ENCODE assay signal across 21 cellular contexts in genomic region chr12:62301080-62301798, GRCh38. TPM values are rescaled to one million over a fixed set of nuclear protein-coding genes. Genes with fewer than 3 reads are reported as not detected.
A peak's percentile ranks its signal among the peaks of the same experiment; 100 is the strongest.
DNase-seq lines count a peak whose midpoint lies in the region; ATAC-seq and TF ChIP-seq lines count a peak whose summit lies in the region.
"Had no signal": no experiment of that assay in that cellular context is flagged by ENCODE, and none has a peak within 500 bp of the region (broad histone marks: within the 10 kb centered on the region; RNA-seq: fewer than 3 reads in every experiment).

No MANE protein-coding gene starts in this region.

- H3K4me1 Mint-ChIP-seq in stimulated activated naive CD8-positive, alpha-beta T cell treated with anti-CD3 and anti-CD28 coated beads, Interleukin-15, amount 100 ng/mL, for 72 hours = peaks cover 57% of the 10 kb centered on the region
- H3K4me1 Mint-ChIP-seq in T-cell (peaks cover 57 to 73% (median 70%) of the 10 kb centered on the region in 3 donors), endodermal cell (peaks cover 14% of the 10 kb centered on the region)
- H3K4me1 Mint-ChIP-seq in stimulated activated naive B cell treated with anti-CD40 and anti-IgM and Interleukin-4, amounts not matched to agents 10 μg/mL and 1 μg/mL and 100 μg/mL, for 72 hours = peaks cover 28 to 41% of the 10 kb centered on the region in 2 donors
- H3K4me1 Mint-ChIP-seq: neural progenitor cell had no signal

- no peak for TF ChIP-seq CTCF in endodermal cell (conservative IDR thresholded peaks at IDR 0.05)

- POLR2A ChIA-PET in T-cell (lab: Charles Lee) = no interaction called here

- CTCF ChIA-PET in T-cell (lab: Charles Lee) = no interaction called here

- ATAC-seq in stimulated activated naive CD8-positive, alpha-beta T cell treated with anti-CD3 and anti-CD28 coated beads, Interleukin-15, amount 100 ng/mL, for 72 hours = peak; percentile 59
- ATAC-seq in stimulated activated naive CD8-positive, alpha-beta T cell treated with anti-CD3 and anti-CD28 coated beads, Interleukin-15, Interleukin-2, amounts not matched to agents 100 U/mL and 50 U/mL, for 24 hours = no peak
- ATAC-seq in HG02610 (IDR thresholded peaks at IDR 0.05; ENCODE audit: unreplicated experiment) (peak; percentile 41), T-cell (replicated peaks in 1 of 4) (peak in 1 of 4 experiments; percentile 24)
- peak; percentile 65 to 72 for ATAC-seq in stimulated activated naive B cell treated with anti-CD40 and anti-IgM and Interleukin-4, amounts not matched to agents 10 μg/mL and 1 μg/mL and 100 μg/mL, for 72 hours (replicated peaks)

- peaks cover 3% of the 10 kb centered on the region for H3K4me1 ChIP-seq in endodermal cell (ENCODE audit: control insufficient read depth, insufficient read depth, low read length)
- H3K4me1 ChIP-seq: neural progenitor cell had no signal

- no peak overlapping the region for H3K4me3 ChIP-seq in endodermal cell (ENCODE audit: low read length)
- H3K4me3 ChIP-seq: neural progenitor cell, skin epidermis had no signal

- peaks cover 85% of the 10 kb centered on the region for H3K36me3 Mint-ChIP-seq in T-cell
- H3K36me3 Mint-ChIP-seq in stimulated activated naive B cell treated with anti-CD40 and anti-IgM and Interleukin-4, amounts not matched to agents 10 μg/mL and 1 μg/mL and 100 μg/mL, for 72 hours = peaks cover 55 to 67% of the 10 kb centered on the region in 2 donors
- peaks cover 50% of the 10 kb centered on the region for H3K36me3 Mint-ChIP-seq in endodermal cell (ENCODE audit: low read depth)

- peaks cover 37% of the 10 kb centered on the region for H3K36me3 ChIP-seq in endodermal cell (ENCODE audit: control insufficient read depth, insufficient read depth, low read length)

- WGBS in endodermal cell (ENCODE audit: insufficient coverage in 1 of 2, insufficient read length in 1 of 2), 2 experiments = 99 to 100% methylated on average over 2 to 5 of the region's 6 CpGs

- no peaks in the 10 kb centered on the region for H3K27me3 Mint-ChIP-seq in stimulated activated naive CD8-positive, alpha-beta T cell treated with anti-CD3 and anti-CD28 coated beads, Interleukin-15, amount 100 ng/mL, for 72 hours
- no peaks in the 10 kb centered on the region for H3K27me3 Mint-ChIP-seq in T-cell
- no peaks in the 10 kb centered on the region for H3K27me3 Mint-ChIP-seq in stimulated activated naive B cell treated with anti-CD40 and anti-IgM and Interleukin-4, amounts not matched to agents 10 μg/mL and 1 μg/mL and 100 μg/mL, for 72 hours
- H3K27me3 Mint-ChIP-seq in endodermal cell (ENCODE audit: insufficient read depth) = peaks cover 7% of the 10 kb centered on the region
- H3K27me3 Mint-ChIP-seq: CD4-positive, alpha-beta memory T cell; progenitor cell of endocrine pancreas had no signal

- no peak overlapping the region for H3K27ac ChIP-seq in endodermal cell (ENCODE audit: low read depth, low read length)
- H3K27ac ChIP-seq: neural progenitor cell, skin epidermis had no signal

- DNase-seq in stimulated activated naive CD8-positive, alpha-beta T cell treated with anti-CD3 and anti-CD28 coated beads, Interleukin-15, amount 100 ng/mL, for 72 hours = no peak
- no peak for DNase-seq in stimulated activated naive CD8-positive, alpha-beta T cell treated with anti-CD3 and anti-CD28 coated beads, Interleukin-15, Interleukin-2, amounts not matched to agents 100 U/mL and 50 U/mL, for 24 hours
- DNase-seq in T-cell (no peak), A172 (ENCODE audit: low spot score) (no peak), endodermal cell (no peak), RKO (ENCODE audit: low spot score) (no peak)
- no peak for DNase-seq in stimulated activated naive B cell treated with anti-CD40 and anti-IgM and Interleukin-4, amounts not matched to agents 10 μg/mL and 1 μg/mL and 100 μg/mL, for 72 hours
- DNase-seq: activated CD4-positive, alpha-beta T cell treated with anti-CD3 and anti-CD28 coated beads for 1 hour; activated naive CD4-positive, alpha-beta T cell treated with anti-CD3 and anti-CD28 coated beads for 36 hours; CD4-positive, alpha-beta memory T cell; dermis blood vessel endothelial cell; DMS53; GOT3; NCI-H1436 treated with DMSO at 0.1 percent for 48 hours; NCI-H524 treated with DMSO at 0.1 percent for 48 hours; stimulated activated CD4-positive, alpha-beta T cell treated with anti-CD3 and anti-CD28 coated beads, Interleukin-2, amount 100 ng/mL, for 24 hours; trophoblast cell had no signal

- no peak overlapping the region for H3K4me3 Mint-ChIP-seq in stimulated activated naive CD8-positive, alpha-beta T cell treated with anti-CD3 and anti-CD28 coated beads, Interleukin-15, amount 100 ng/mL, for 72 hours
- H3K4me3 Mint-ChIP-seq in T-cell (no peak overlapping the region), endodermal cell (no peak overlapping the region)
- peak overlapping the region in 1 of 2 donors; percentile 33 for H3K4me3 Mint-ChIP-seq in stimulated activated naive B cell treated with anti-CD40 and anti-IgM and Interleukin-4, amounts not matched to agents 10 μg/mL and 1 μg/mL and 100 μg/mL, for 72 hours
- H3K4me3 Mint-ChIP-seq: activated naive CD4-positive, alpha-beta T cell treated with anti-CD3 and anti-CD28 coated beads for 36 hours; neural progenitor cell had no signal

- peaks cover 33% of the 10 kb centered on the region for H3K9me3 ChIP-seq in endodermal cell (ENCODE audit: control insufficient read depth, low read length)

- H3K27ac Mint-ChIP-seq in stimulated activated naive CD8-positive, alpha-beta T cell treated with anti-CD3 and anti-CD28 coated beads, Interleukin-15, amount 100 ng/mL, for 72 hours = no peak overlapping the region
- H3K27ac Mint-ChIP-seq in T-cell (peak overlapping the region; percentile 9 to 33), endodermal cell (no peak overlapping the region)
- H3K27ac Mint-ChIP-seq in stimulated activated naive B cell treated with anti-CD40 and anti-IgM and Interleukin-4, amounts not matched to agents 10 μg/mL and 1 μg/mL and 100 μg/mL, for 72 hours = no peak overlapping the region
- H3K27ac Mint-ChIP-seq: activated naive CD4-positive, alpha-beta T cell treated with anti-CD3 and anti-CD28 coated beads for 36 hours; neural progenitor cell; progenitor cell of endocrine pancreas had no signal

- peaks cover 12% of the 10 kb centered on the region for H3K27me3 ChIP-seq in endodermal cell (ENCODE audit: control insufficient read depth, insufficient read depth, low read length, poor library complexity, severe bottlenecking)
- H3K27me3 ChIP-seq: neural progenitor cell had no signal

- peaks cover 7 to 10% of the 10 kb centered on the region in 2 donors for H3K9me3 Mint-ChIP-seq in stimulated activated naive CD8-positive, alpha-beta T cell treated with anti-CD3 and anti-CD28 coated beads, Interleukin-15, amount 100 ng/mL, for 72 hours
- H3K9me3 Mint-ChIP-seq in T-cell (peaks cover 0 to 9% (median 5%) of the 10 kb centered on the region in 3 donors), endodermal cell (peaks cover 24% of the 10 kb centered on the region)
- H3K9me3 Mint-ChIP-seq in stimulated activated naive B cell treated with anti-CD40 and anti-IgM and Interleukin-4, amounts not matched to agents 10 μg/mL and 1 μg/mL and 100 μg/mL, for 72 hours = peaks cover 8% of the 10 kb centered on the region in 2 donors

- H3K9ac ChIP-seq in endodermal cell (ENCODE audit: extremely low read depth, low read length, poor library complexity, severe bottlenecking) = no peak overlapping the region
- H3K9ac ChIP-seq: neural progenitor cell had no signal

RNA-seq across cellular contexts. Expression of gene USP15, which starts 41.0 kb away (rescaled TPM):
- 100 to 1,000 TPM; 137 to 256 (median 138) TPM for total RNA-seq in T-cell
- total RNA-seq in A172 (2014; rRNA removed; shearing (Covaris generic)) = 28.4 and 43.3 TPM in 2 replicates
- total RNA-seq in endodermal cell = 10 to 100 TPM; 27.9 to 29.1 TPM
- 31.3 TPM for polyA plus RNA-seq in endodermal cell (2013, experiment 1 of 2)
- 29.7 TPM for polyA plus RNA-seq in endodermal cell (2013, experiment 2 of 2)

Comparison
In these comparisons a context has a peak if more than half of its experiments do, and no peak if none do; other contexts are left out.
1. H3K27ac Mint-ChIP-seq: peak in T-cell (2 of 2); none in stimulated activated naive CD8-positive, alpha-beta T cell treated with anti-CD3 and anti-CD28 coated beads, Interleukin-15, amount 100 ng/mL, for 72 hours (0 of 2), stimulated activated naive B cell treated with anti-CD40 and anti-IgM and Interleukin-4, amounts not matched to agents 10 μg/mL and 1 μg/mL and 100 μg/mL, for 72 hours (single experiment) and endodermal cell (single experiment).